In genomic region chr15:77592768-77593167, GRCh38 we compare ENCODE assay signal across 3 cellular contexts.
TF ChIP-seq lines count a peak whose summit lies in the region.

No MANE protein-coding gene starts in this region.

TF ChIP-seq in GM23338, 12 proteins besides CTCF, POLR2A, EP300 and RAD21 (continued from another document and continues in another):
- no peak for TF ChIP-seq ETS1 (IDR thresholded peaks at IDR 0.05)
- no peak for TF ChIP-seq EZH2phosphoT487 (IDR thresholded peaks at IDR 0.05; ENCODE audit: unreplicated experiment)
- no peak for TF ChIP-seq STAT1 (IDR thresholded peaks at IDR 0.05; ENCODE audit: unreplicated experiment)
- no peak for TF ChIP-seq JUNB (IDR thresholded peaks at IDR 0.05; ENCODE audit: unreplicated experiment)
- no peak for TF ChIP-seq POLR2AphosphoS5 (IDR thresholded peaks at IDR 0.05; ENCODE audit: low read depth)
- TF ChIP-seq ZNF331 (CRISPR knock-in tag; IDR thresholded peaks at IDR 0.05; ENCODE audit: low read depth), result no peak
- TF ChIP-seq CREB1 (CRISPR knock-in tag; IDR thresholded peaks at IDR 0.05; ENCODE audit: low read depth), result no peak
- TF ChIP-seq, protein P1, sequence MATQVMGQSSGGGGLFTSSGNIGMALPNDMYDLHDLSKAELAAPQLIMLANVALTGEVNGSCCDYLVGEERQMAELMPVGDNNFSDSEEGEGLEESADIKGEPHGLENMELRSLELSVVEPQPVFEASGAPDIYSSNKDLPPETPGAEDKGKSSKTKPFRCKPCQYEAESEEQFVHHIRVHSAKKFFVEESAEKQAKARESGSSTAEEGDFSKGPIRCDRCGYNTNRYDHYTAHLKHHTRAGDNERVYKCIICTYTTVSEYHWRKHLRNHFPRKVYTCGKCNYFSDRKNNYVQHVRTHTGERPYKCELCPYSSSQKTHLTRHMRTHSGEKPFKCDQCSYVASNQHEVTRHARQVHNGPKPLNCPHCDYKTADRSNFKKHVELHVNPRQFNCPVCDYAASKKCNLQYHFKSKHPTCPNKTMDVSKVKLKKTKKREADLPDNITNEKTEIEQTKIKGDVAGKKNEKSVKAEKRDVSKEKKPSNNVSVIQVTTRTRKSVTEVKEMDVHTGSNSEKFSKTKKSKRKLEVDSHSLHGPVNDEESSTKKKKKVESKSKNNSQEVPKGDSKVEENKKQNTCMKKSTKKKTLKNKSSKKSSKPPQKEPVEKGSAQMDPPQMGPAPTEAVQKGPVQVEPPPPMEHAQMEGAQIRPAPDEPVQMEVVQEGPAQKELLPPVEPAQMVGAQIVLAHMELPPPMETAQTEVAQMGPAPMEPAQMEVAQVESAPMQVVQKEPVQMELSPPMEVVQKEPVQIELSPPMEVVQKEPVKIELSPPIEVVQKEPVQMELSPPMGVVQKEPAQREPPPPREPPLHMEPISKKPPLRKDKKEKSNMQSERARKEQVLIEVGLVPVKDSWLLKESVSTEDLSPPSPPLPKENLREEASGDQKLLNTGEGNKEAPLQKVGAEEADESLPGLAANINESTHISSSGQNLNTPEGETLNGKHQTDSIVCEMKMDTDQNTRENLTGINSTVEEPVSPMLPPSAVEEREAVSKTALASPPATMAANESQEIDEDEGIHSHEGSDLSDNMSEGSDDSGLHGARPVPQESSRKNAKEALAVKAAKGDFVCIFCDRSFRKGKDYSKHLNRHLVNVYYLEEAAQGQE (IDR thresholded peaks at IDR 0.05; ENCODE audit: unreplicated experiment), result no peak
- TF ChIP-seq EZH2 (IDR thresholded peaks at IDR 0.05; ENCODE audit: low read depth, unreplicated experiment), result no peak
- TF ChIP-seq NANOG (IDR thresholded peaks at IDR 0.05; ENCODE audit: borderline replicate concordance), result no peak

TF ChIP-seq in HCT116, 20 proteins besides CTCF, POLR2A, EP300 and RAD21 (continued from another document):
- TF ChIP-seq EGR1 (IDR thresholded peaks at IDR 0.05; ENCODE audit: low read depth) (no peak), CEBPB (IDR thresholded peaks at IDR 0.05; ENCODE audit: low read depth) (no peak)

TF ChIP-seq in K562, 482 proteins besides CTCF, POLR2A, EP300 and RAD21 (continued from another document):
- TF ChIP-seq MTF1 (CRISPR knock-in tag; IDR thresholded peaks at IDR 0.05; ENCODE audit: borderline replicate concordance), result no peak
- TF ChIP-seq, protein P2, sequence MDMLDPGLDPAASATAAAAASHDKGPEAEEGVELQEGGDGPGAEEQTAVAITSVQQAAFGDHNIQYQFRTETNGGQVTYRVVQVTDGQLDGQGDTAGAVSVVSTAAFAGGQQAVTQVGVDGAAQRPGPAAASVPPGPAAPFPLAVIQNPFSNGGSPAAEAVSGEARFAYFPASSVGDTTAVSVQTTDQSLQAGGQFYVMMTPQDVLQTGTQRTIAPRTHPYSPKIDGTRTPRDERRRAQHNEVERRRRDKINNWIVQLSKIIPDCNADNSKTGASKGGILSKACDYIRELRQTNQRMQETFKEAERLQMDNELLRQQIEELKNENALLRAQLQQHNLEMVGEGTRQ (CRISPR knock-in tag; IDR thresholded peaks at IDR 0.05), result peak; percentile 84
- no peak for TF ChIP-seq SIRT6 (IDR thresholded peaks at IDR 0.05; ENCODE audit: low read depth, low read length)
- no peak for TF ChIP-seq ZNF232 (CRISPR knock-in tag; IDR thresholded peaks at IDR 0.05)
- TF ChIP-seq KLF10 (CRISPR knock-in tag; IDR thresholded peaks at IDR 0.05), result no peak
- TF ChIP-seq, protein P3, sequence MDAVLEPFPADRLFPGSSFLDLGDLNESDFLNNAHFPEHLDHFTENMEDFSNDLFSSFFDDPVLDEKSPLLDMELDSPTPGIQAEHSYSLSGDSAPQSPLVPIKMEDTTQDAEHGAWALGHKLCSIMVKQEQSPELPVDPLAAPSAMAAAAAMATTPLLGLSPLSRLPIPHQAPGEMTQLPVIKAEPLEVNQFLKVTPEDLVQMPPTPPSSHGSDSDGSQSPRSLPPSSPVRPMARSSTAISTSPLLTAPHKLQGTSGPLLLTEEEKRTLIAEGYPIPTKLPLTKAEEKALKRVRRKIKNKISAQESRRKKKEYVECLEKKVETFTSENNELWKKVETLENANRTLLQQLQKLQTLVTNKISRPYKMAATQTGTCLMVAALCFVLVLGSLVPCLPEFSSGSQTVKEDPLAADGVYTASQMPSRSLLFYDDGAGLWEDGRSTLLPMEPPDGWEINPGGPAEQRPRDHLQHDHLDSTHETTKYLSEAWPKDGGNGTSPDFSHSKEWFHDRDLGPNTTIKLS (IDR thresholded peaks at IDR 0.05; ENCODE audit: borderline replicate concordance, low read depth), result no peak
- TF ChIP-seq, protein P4, sequence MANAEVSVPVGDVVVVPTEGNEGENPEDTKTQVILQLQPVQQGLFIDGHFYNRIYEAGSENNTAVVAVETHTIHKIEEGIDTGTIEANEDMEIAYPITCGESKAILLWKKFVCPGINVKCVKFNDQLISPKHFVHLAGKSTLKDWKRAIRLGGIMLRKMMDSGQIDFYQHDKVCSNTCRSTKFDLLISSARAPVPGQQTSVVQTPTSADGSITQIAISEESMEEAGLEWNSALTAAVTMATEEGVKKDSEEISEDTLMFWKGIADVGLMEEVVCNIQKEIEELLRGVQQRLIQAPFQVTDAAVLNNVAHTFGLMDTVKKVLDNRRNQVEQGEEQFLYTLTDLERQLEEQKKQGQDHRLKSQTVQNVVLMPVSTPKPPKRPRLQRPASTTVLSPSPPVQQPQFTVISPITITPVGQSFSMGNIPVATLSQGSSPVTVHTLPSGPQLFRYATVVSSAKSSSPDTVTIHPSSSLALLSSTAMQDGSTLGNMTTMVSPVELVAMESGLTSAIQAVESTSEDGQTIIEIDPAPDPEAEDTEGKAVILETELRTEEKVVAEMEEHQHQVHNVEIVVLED (CRISPR knock-in tag; IDR thresholded peaks at IDR 0.05), result no peak
- 0 out of 2 replicates have a peak, but pooled peaks have one; percentile 13 for TF ChIP-seq CHAMP1 (IDR thresholded peaks at IDR 0.05)
- no peak for TF ChIP-seq ZNF133 (CRISPR knock-in tag; IDR thresholded peaks at IDR 0.05)
- no peak for TF ChIP-seq LARP7 (IDR thresholded peaks at IDR 0.05)
- no peak for TF ChIP-seq XRCC3 (IDR thresholded peaks at IDR 0.05)
- no peak for TF ChIP-seq ZNF324 (CRISPR knock-in tag; IDR thresholded peaks at IDR 0.05)
- no peak for TF ChIP-seq ELF1 (tag; IDR thresholded peaks at IDR 0.05)
- TF ChIP-seq BCOR (IDR thresholded peaks at IDR 0.05), result no peak
- TF ChIP-seq ATF1 (CRISPR knock-in tag; IDR thresholded peaks at IDR 0.05), result no peak
- TF ChIP-seq ATF1 (tag; IDR thresholded peaks at IDR 0.05), result no peak
- TF ChIP-seq, protein P5, sequence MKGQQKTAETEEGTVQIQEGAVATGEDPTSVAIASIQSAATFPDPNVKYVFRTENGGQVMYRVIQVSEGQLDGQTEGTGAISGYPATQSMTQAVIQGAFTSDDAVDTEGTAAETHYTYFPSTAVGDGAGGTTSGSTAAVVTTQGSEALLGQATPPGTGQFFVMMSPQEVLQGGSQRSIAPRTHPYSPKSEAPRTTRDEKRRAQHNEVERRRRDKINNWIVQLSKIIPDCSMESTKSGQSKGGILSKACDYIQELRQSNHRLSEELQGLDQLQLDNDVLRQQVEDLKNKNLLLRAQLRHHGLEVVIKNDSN (CRISPR knock-in tag; IDR thresholded peaks at IDR 0.05), result peak; percentile 85
- TF ChIP-seq, protein P6, sequence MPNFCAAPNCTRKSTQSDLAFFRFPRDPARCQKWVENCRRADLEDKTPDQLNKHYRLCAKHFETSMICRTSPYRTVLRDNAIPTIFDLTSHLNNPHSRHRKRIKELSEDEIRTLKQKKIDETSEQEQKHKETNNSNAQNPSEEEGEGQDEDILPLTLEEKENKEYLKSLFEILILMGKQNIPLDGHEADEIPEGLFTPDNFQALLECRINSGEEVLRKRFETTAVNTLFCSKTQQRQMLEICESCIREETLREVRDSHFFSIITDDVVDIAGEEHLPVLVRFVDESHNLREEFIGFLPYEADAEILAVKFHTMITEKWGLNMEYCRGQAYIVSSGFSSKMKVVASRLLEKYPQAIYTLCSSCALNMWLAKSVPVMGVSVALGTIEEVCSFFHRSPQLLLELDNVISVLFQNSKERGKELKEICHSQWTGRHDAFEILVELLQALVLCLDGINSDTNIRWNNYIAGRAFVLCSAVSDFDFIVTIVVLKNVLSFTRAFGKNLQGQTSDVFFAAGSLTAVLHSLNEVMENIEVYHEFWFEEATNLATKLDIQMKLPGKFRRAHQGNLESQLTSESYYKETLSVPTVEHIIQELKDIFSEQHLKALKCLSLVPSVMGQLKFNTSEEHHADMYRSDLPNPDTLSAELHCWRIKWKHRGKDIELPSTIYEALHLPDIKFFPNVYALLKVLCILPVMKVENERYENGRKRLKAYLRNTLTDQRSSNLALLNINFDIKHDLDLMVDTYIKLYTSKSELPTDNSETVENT (CRISPR knock-in tag; IDR thresholded peaks at IDR 0.05), result no peak
- no peak for TF ChIP-seq MAFG (tag; conservative IDR thresholded peaks at IDR 0.05)
- TF ChIP-seq ZFX (CRISPR knock-in tag; IDR thresholded peaks at IDR 0.05), result no peak
- peak; percentile 77 for TF ChIP-seq NFYB (IDR thresholded peaks at IDR 0.05; ENCODE audit: extremely low read depth, insufficient read length)
- peak; percentile 72 for TF ChIP-seq RAD51 (IDR thresholded peaks at IDR 0.05; ENCODE audit: borderline replicate concordance, low read depth)
- TF ChIP-seq YY1 (IDR thresholded peaks at IDR 0.05; ENCODE audit: borderline replicate concordance in 1 of 3, control insufficient read depth in 1 of 3, extremely low read depth in 1 of 3, insufficient read depth in 3 of 3, insufficient read length in 1 of 3, insufficient replicate concordance in 2 of 3, low read depth in 1 of 3, low read length in 2 of 3), result peak in 1 of 3 experiments; percentile 20
- no peak for TF ChIP-seq HDAC6 (IDR thresholded peaks at IDR 0.05; ENCODE audit: low read depth, low read length)
- TF ChIP-seq PCBP2 (IDR thresholded peaks at IDR 0.05; ENCODE audit: low read depth, low read length, poor library complexity, severe bottlenecking), result no peak
